Comparison of ENCODE assay signal across 9 cellular contexts in genomic region chr10:52007091-52007490, GRCh38.
"Had no signal": no experiment of that assay in that cellular context is flagged by ENCODE, and none has a peak within 500 bp of the region (broad histone marks: within the 10 kb centered on the region; RNA-seq: fewer than 3 reads in every experiment).

No MANE protein-coding gene starts in this region.

- H3K27ac ChIP-seq: VCaP, WERI-Rb-1 had no signal

- ATAC-seq: activated CD4-positive, alpha-beta T cell treated with anti-CD3 and anti-CD28 coated beads for 36 hours; activated CD4-positive, CD25-positive, alpha-beta regulatory T cell treated with anti-CD3 and anti-CD28 coated beads, Interleukin-2, amount 50 U/mL, for 24 hours; activated CD8-positive, alpha-beta memory T cell treated with anti-CD3 and anti-CD28 coated beads, Interleukin-2, amount 10 ng/mL, durations not matched to agents 7 days and 5 days; activated CD8-positive, alpha-beta T cell treated with anti-CD3 and anti-CD28 coated beads for 36 hours; activated CD8-positive, alpha-beta T cell treated with anti-CD3 and anti-CD28 coated beads, Interleukin-2, amount 10 ng/mL, durations not matched to agents 7 days and 5 days; T-helper 17 cell; WTC11 had no signal

- H3K36me3 ChIP-seq: WERI-Rb-1 had no signal
